ENCODE assay signal across 28 cellular contexts in genomic region chr18:65527879-65528633, GRCh38.
DNase-seq lines count a peak whose midpoint lies in the region; ATAC-seq and TF ChIP-seq lines count a peak whose summit lies in the region.
"Had no signal": no experiment of that assay in that cellular context is flagged by ENCODE, and none has a peak within 500 bp of the region (broad histone marks: within the 10 kb centered on the region; RNA-seq: fewer than 3 reads in every experiment).

No MANE protein-coding gene starts in this region.

- peak; percentile 23 for DNase-seq in NCI-H1694 treated with DMSO at 0.1 percent for 48 hours (lab: John Stamatoyannopoulos, UW)
- no peak for DNase-seq in NCI-H1694 (lab: John Stamatoyannopoulos, UW)
- peak; percentile 57 for DNase-seq in NCI-H1105 treated with DMSO at 0.1 percent for 48 hours (lab: John Stamatoyannopoulos, UW)
- peak; percentile 25 for DNase-seq in NCI-H748 treated with DMSO at 0.1 percent for 48 hours (lab: John Stamatoyannopoulos, UW)
- peak; percentile 6 for DNase-seq in nephron progenitor cell
- no peak for DNase-seq in CD8-positive, alpha-beta memory T cell
- no peak for DNase-seq in SKM-1 treated with dmso at 0.1 percent for 144 hours (lab: John Stamatoyannopoulos, UW; ENCODE audit: unreplicated experiment)
- DNase-seq: activated CD8-positive, alpha-beta memory T cell treated with anti-CD3 and anti-CD28 coated beads, Interleukin-2, amount 50 U/mL, for 4 hours; activated naive CD8-positive, alpha-beta T cell treated with anti-CD3 and anti-CD28 coated beads, Interleukin-2, amount 10 ng/mL, durations not matched to agents 7 days and 5 days; effector CD4-positive, alpha-beta T cell; erythroblast; GDM1; H9; hypothalamus; mucosa of descending colon; right lobe of liver; transverse colon; WERI-Rb-1 had no signal

- POLR2A ChIA-PET in CD8-positive, alpha-beta memory T cell (lab: Charles Lee) = no interaction called here

- no peak overlapping the region for H3K27ac Mint-ChIP-seq in nephron progenitor cell
- H3K27ac Mint-ChIP-seq in CD8-positive, alpha-beta memory T cell = no peak overlapping the region
- H3K27ac Mint-ChIP-seq: activated naive CD8-positive, alpha-beta T cell treated with anti-CD3 and anti-CD28 coated beads, Interleukin-2, amount 10 ng/mL, durations not matched to agents 7 days and 5 days; activated T-helper 17 cell treated with anti-CD3 and anti-CD28 coated beads, Interleukin-2, amount 50 U/mL, for 72 hours; H9; T-helper 2 cell treated with Interferon-gamma antibody and Interleukin-4, amounts not matched to agents 5 μg/mL and 100 μg/mL, for 36 hours had no signal

- no peaks in the 10 kb centered on the region for H3K27me3 Mint-ChIP-seq in nephron progenitor cell (ENCODE audit: low read depth, poor library complexity)
- no peaks in the 10 kb centered on the region for H3K27me3 Mint-ChIP-seq in CD8-positive, alpha-beta memory T cell
- H3K27me3 Mint-ChIP-seq: activated naive CD8-positive, alpha-beta T cell treated with anti-CD3 and anti-CD28 coated beads, Interleukin-2, amount 10 ng/mL, durations not matched to agents 7 days and 5 days; activated T-helper 17 cell treated with anti-CD3 and anti-CD28 coated beads, Interleukin-2, amount 50 U/mL, for 72 hours had no signal

- peaks cover 32% of the 10 kb centered on the region for H3K9me3 Mint-ChIP-seq in nephron progenitor cell
- peaks cover 4 to 36% (median 14%) of the 10 kb centered on the region in 5 donors for H3K9me3 Mint-ChIP-seq in CD8-positive, alpha-beta memory T cell
- H3K9me3 Mint-ChIP-seq: H9 had no signal

- peaks cover 30% of the 10 kb centered on the region for H3K36me3 Mint-ChIP-seq in nephron progenitor cell (ENCODE audit: low read depth)
- no peaks in the 10 kb centered on the region for H3K36me3 Mint-ChIP-seq in CD8-positive, alpha-beta memory T cell
- H3K36me3 Mint-ChIP-seq: activated naive CD8-positive, alpha-beta T cell treated with anti-CD3 and anti-CD28 coated beads, Interleukin-2, amount 10 ng/mL, durations not matched to agents 7 days and 5 days had no signal

- no peak overlapping the region for H3K4me3 ChIP-seq in CD8-positive, alpha-beta memory T cell (ENCODE audit: low read length)
- H3K4me3 ChIP-seq: A549, BLaER1, mucosa of descending colon, right lobe of liver, transverse colon had no signal

- no peak for TF ChIP-seq CTCF in nephron progenitor cell (IDR thresholded peaks at IDR 0.05)

- no peaks in the 10 kb centered on the region for H3K9me3 ChIP-seq in CD8-positive, alpha-beta memory T cell (ENCODE audit: low read length)
- H3K9me3 ChIP-seq: A549, BLaER1, mucosa of descending colon, right lobe of liver, transverse colon had no signal

- peaks cover 34% of the 10 kb centered on the region for H3K4me1 Mint-ChIP-seq in nephron progenitor cell
- H3K4me1 Mint-ChIP-seq in CD8-positive, alpha-beta memory T cell = no peaks in the 10 kb centered on the region
- H3K4me1 Mint-ChIP-seq: activated naive CD8-positive, alpha-beta T cell treated with anti-CD3 and anti-CD28 coated beads, Interleukin-2, amount 10 ng/mL, durations not matched to agents 7 days and 5 days; activated T-helper 17 cell treated with anti-CD3 and anti-CD28 coated beads, Interleukin-2, amount 50 U/mL, for 72 hours had no signal

- ATAC-seq in HG03097 (IDR thresholded peaks at IDR 0.05; ENCODE audit: low FRiP score, unreplicated experiment) = no peak
- ATAC-seq: A549; activated T-helper 17 cell treated with anti-CD3 and anti-CD28 coated beads, Interleukin-2, amount 50 U/mL, for 72 hours; foreskin keratinocyte; mucosa of descending colon; right lobe of liver; SK-N-SH treated with all-trans-retinoic acid at 6 μM for 48 hours had no signal

- CTCF ChIA-PET in CD8-positive, alpha-beta memory T cell (lab: Charles Lee) = no interaction called here

- no peaks in the 10 kb centered on the region for H3K36me3 ChIP-seq in CD8-positive, alpha-beta memory T cell (ENCODE audit: insufficient read depth, low read length)
- H3K36me3 ChIP-seq: BLaER1, right lobe of liver, transverse colon, WERI-Rb-1 had no signal

- H3K27ac ChIP-seq in CD8-positive, alpha-beta memory T cell (ENCODE audit: low read depth, low read length) = no peak overlapping the region
- H3K27ac ChIP-seq: A549, BLaER1, foreskin keratinocyte, KMS-11, parathyroid adenoma, right lobe of liver, RWPE1, transverse colon, WERI-Rb-1 had no signal

- no peaks in the 10 kb centered on the region for H3K27me3 ChIP-seq in CD8-positive, alpha-beta memory T cell (ENCODE audit: insufficient read depth, low read length, poor library complexity, severe bottlenecking)
- H3K27me3 ChIP-seq: BLaER1, foreskin keratinocyte, right lobe of liver, transverse colon had no signal

- H3K4me1 ChIP-seq in CD8-positive, alpha-beta memory T cell (ENCODE audit: insufficient read depth, low read length) = no peaks in the 10 kb centered on the region
- H3K4me1 ChIP-seq: A549, foreskin keratinocyte, parathyroid adenoma, right lobe of liver, transverse colon had no signal

- no peak overlapping the region for H3K4me3 Mint-ChIP-seq in nephron progenitor cell
- H3K4me3 Mint-ChIP-seq in CD8-positive, alpha-beta memory T cell = no peak overlapping the region
- H3K4me3 Mint-ChIP-seq: activated naive CD8-positive, alpha-beta T cell treated with anti-CD3 and anti-CD28 coated beads, Interleukin-2, amount 10 ng/mL, durations not matched to agents 7 days and 5 days; activated T-helper 17 cell treated with anti-CD3 and anti-CD28 coated beads, Interleukin-2, amount 50 U/mL, for 72 hours; H9; T-helper 2 cell treated with Interferon-gamma antibody and Interleukin-4, amounts not matched to agents 5 μg/mL and 100 μg/mL, for 36 hours had no signal

Comparison
In these comparisons a context has a peak if more than half of its experiments do, and no peak if none do; other contexts are left out.
1. DNase-seq: peak in NCI-H1694 treated with DMSO at 0.1 percent for 48 hours (single experiment), NCI-H1105 treated with DMSO at 0.1 percent for 48 hours (single experiment), NCI-H748 treated with DMSO at 0.1 percent for 48 hours (single experiment) and nephron progenitor cell (single experiment); none in NCI-H1694 (single experiment), CD8-positive, alpha-beta memory T cell (0 of 5) and SKM-1 treated with dmso at 0.1 percent for 144 hours (single experiment).